ENCODE assay signal across 8 cellular contexts in genomic region chr6:144653885-144654505, GRCh38.
DNase-seq lines count a peak whose midpoint lies in the region; ATAC-seq lines count a peak whose summit lies in the region.
"Had no signal": no experiment of that assay in that cellular context is flagged by ENCODE, and none has a peak within 500 bp of the region (broad histone marks: within the 10 kb centered on the region; RNA-seq: fewer than 3 reads in every experiment).

No MANE protein-coding gene starts in this region.

- POLR2A ChIA-PET in naive thymus-derived CD4-positive, alpha-beta T cell (lab: Charles Lee): no interaction called here

- H3K9me3 ChIP-seq in naive thymus-derived CD4-positive, alpha-beta T cell (ENCODE audit: control insufficient read depth in 2 of 3, low read length in 3 of 3): no peaks in the 10 kb centered on the region

- intact Hi-C loops in naive thymus-derived CD4-positive, alpha-beta T cell (cut with micrococcal nuclease): no loop called here

- peaks cover 2 to 20% of the 10 kb centered on the region in 2 donors for H3K4me1 ChIP-seq in naive thymus-derived CD4-positive, alpha-beta T cell (ENCODE audit: control insufficient read depth in 2 of 2, insufficient read depth in 2 of 2, low read length in 2 of 2)

- H3K27me3 ChIP-seq in naive thymus-derived CD4-positive, alpha-beta T cell (ENCODE audit: control insufficient read depth in 2 of 2, insufficient read depth in 2 of 2, low read length in 2 of 2): no peaks in the 10 kb centered on the region

- H3K4me3 ChIP-seq in naive thymus-derived CD4-positive, alpha-beta T cell (ENCODE audit: low read length): no peak overlapping the region
- H3K4me3 ChIP-seq: GM23248 had no signal

- H3K9me3 Mint-ChIP-seq in naive thymus-derived CD4-positive, alpha-beta T cell: peaks cover 0 to 5% (median 0%) of the 10 kb centered on the region in 11 donors

- H3K4me1 Mint-ChIP-seq in naive thymus-derived CD4-positive, alpha-beta T cell: peaks cover 20 to 69% (median 42%) of the 10 kb centered on the region in 7 donors

- CTCF ChIA-PET in naive thymus-derived CD4-positive, alpha-beta T cell (lab: Charles Lee): no interaction called here

- H3K4me3 Mint-ChIP-seq in naive thymus-derived CD4-positive, alpha-beta T cell: peak overlapping the region in 1 of 10 donors; percentile 0

- no peak for DNase-seq in naive thymus-derived CD4-positive, alpha-beta T cell
- DNase-seq in NCI-H82 treated with DMSO at 0.1 percent for 48 hours (lab: John Stamatoyannopoulos, UW; ENCODE audit: unreplicated experiment) (no peak), cortex of kidney (lab: John Stamatoyannopoulos, UW) (no peak)
- no peak for DNase-seq in stimulated activated CD4-positive, alpha-beta T cell treated with anti-CD3 and anti-CD28 coated beads, Interleukin-2, amount 100 ng/mL, for 24 hours
- DNase-seq: GM23248 had no signal

- H3K36me3 Mint-ChIP-seq in naive thymus-derived CD4-positive, alpha-beta T cell: peaks cover 0 to 31% (median 18%) of the 10 kb centered on the region in 5 donors

- ATAC-seq in GM18858 (IDR thresholded peaks at IDR 0.05; ENCODE audit: unreplicated experiment) (peak; percentile 96), GM21576 (IDR thresholded peaks at IDR 0.05; ENCODE audit: unreplicated experiment) (peak; percentile 95), HG03520 (IDR thresholded peaks at IDR 0.05; ENCODE audit: unreplicated experiment) (peak; percentile 92)
- ATAC-seq in naive thymus-derived CD4-positive, alpha-beta T cell: peak; percentile 86

- no peaks in the 10 kb centered on the region for H3K27me3 Mint-ChIP-seq in naive thymus-derived CD4-positive, alpha-beta T cell

- no peaks in the 10 kb centered on the region for H3K36me3 ChIP-seq in naive thymus-derived CD4-positive, alpha-beta T cell (ENCODE audit: control insufficient read depth in 2 of 3, insufficient read depth in 3 of 3, low read length in 3 of 3)

- H3K27ac Mint-ChIP-seq in naive thymus-derived CD4-positive, alpha-beta T cell: peak overlapping the region in 5 of 9 donors; percentile 0 to 31 (median 5)

- H3K27ac ChIP-seq in naive thymus-derived CD4-positive, alpha-beta T cell (ENCODE audit: low read depth, low read length): no peak overlapping the region
- H3K27ac ChIP-seq: GM23248 had no signal
